ENCODE assay signal across 2 cellular contexts in the genomic region with DNA sequence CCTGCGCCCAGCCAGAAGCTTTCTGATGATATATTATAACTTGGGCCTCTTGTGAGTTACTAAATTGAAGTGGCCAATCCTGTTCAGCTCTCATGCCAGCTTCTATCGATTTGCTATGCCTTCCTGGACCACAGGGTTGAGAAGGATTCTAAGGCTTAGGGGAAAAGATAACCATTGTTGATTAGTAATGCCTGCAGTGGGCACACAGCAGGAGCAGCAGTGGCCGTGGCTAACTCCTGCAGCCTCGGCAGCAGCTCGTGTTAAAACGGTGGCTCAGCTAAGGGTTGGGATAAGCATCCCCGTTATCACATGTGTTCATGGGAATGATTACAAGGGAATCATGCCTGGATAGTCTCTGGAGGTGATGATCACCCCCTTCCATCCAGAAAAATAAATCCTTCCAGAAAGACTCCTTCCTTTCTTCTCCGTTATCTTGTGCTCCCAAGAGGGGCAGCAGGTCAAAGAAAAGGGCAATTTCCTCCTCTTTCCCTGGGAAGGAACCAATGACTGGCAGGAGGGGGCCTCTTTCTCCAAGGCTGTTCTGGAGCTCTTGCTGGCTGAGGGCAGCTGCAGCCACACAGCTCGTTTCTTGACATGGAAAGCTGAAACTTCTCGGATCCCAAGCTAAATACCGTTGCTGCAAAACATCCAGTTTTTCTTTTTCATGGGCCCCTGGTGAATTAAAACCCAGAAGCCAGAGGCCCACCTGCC.
TF ChIP-seq lines count a peak whose summit lies in the region.

No MANE protein-coding gene starts in this region.

TF ChIP-seq in HEK293, 187 proteins besides CTCF, POLR2A, EP300 and RAD21:
- TF ChIP-seq ZBTB17 (tag by site-specific recombination; IDR thresholded peaks at IDR 0.05) (peak; percentile 71), BCL11B (tag by site-specific recombination; IDR thresholded peaks at IDR 0.05; ENCODE audit: low read depth) (no peak), ZNF23 (tag by site-specific recombination; IDR thresholded peaks at IDR 0.05; ENCODE audit: borderline replicate concordance) (peak; percentile 79; the same call in 1 of the 2 replicates)

TF ChIP-seq in K562, 482 proteins besides CTCF, POLR2A, EP300 and RAD21:
- no peak for TF ChIP-seq CHCHD3 (CRISPR knock-in tag; IDR thresholded peaks at IDR 0.05)
- TF ChIP-seq FOXP1 (CRISPR knock-in tag; IDR thresholded peaks at IDR 0.05): no peak
- no peak for TF ChIP-seq ZNF184 (CRISPR knock-in tag; IDR thresholded peaks at IDR 0.05)
- no peak for TF ChIP-seq WHSC1 (IDR thresholded peaks at IDR 0.05; ENCODE audit: low read length)
- TF ChIP-seq PHF20 (IDR thresholded peaks at IDR 0.05; ENCODE audit: partially characterized antibody): no peak
- TF ChIP-seq ZBTB17 (CRISPR knock-in tag; IDR thresholded peaks at IDR 0.05): peak; percentile 84
- TF ChIP-seq EZH2 (IDR thresholded peaks at IDR 0.05; ENCODE audit: borderline replicate concordance, low read depth, low read length): no peak
- TF ChIP-seq TAF7 (tag; IDR thresholded peaks at IDR 0.05): no peak
- TF ChIP-seq FOXK1 (CRISPR knock-in tag; IDR thresholded peaks at IDR 0.05; ENCODE audit: borderline replicate concordance): no peak
- no peak for TF ChIP-seq ARID2 (IDR thresholded peaks at IDR 0.05)
- TF ChIP-seq, protein P1, sequence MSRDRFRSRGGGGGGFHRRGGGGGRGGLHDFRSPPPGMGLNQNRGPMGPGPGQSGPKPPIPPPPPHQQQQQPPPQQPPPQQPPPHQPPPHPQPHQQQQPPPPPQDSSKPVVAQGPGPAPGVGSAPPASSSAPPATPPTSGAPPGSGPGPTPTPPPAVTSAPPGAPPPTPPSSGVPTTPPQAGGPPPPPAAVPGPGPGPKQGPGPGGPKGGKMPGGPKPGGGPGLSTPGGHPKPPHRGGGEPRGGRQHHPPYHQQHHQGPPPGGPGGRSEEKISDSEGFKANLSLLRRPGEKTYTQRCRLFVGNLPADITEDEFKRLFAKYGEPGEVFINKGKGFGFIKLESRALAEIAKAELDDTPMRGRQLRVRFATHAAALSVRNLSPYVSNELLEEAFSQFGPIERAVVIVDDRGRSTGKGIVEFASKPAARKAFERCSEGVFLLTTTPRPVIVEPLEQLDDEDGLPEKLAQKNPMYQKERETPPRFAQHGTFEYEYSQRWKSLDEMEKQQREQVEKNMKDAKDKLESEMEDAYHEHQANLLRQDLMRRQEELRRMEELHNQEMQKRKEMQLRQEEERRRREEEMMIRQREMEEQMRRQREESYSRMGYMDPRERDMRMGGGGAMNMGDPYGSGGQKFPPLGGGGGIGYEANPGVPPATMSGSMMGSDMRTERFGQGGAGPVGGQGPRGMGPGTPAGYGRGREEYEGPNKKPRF (IDR thresholded peaks at IDR 0.05; ENCODE audit: low read depth, low read length): no peak
- TF ChIP-seq DDX20 (tag; IDR thresholded peaks at IDR 0.05; ENCODE audit: low read depth): no peak
- TF ChIP-seq CBX2 (IDR thresholded peaks at IDR 0.05; ENCODE audit: insufficient read depth, low read length, poor library complexity, severe bottlenecking): no peak
- no peak for TF ChIP-seq MCM2 (IDR thresholded peaks at IDR 0.05; ENCODE audit: low read depth)
- no peak for TF ChIP-seq PHTF2 (CRISPR knock-in tag; IDR thresholded peaks at IDR 0.05)
- TF ChIP-seq ZNF23 (CRISPR knock-in tag; IDR thresholded peaks at IDR 0.05): peak; percentile 68
- TF ChIP-seq, protein P2, sequence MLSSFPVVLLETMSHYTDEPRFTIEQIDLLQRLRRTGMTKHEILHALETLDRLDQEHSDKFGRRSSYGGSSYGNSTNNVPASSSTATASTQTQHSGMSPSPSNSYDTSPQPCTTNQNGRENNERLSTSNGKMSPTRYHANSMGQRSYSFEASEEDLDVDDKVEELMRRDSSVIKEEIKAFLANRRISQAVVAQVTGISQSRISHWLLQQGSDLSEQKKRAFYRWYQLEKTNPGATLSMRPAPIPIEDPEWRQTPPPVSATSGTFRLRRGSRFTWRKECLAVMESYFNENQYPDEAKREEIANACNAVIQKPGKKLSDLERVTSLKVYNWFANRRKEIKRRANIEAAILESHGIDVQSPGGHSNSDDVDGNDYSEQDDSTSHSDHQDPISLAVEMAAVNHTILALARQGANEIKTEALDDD (IDR thresholded peaks at IDR 0.05): no peak
